Comparison of ENCODE assay signal across 21 cellular contexts in genomic region chr4:82136161-82136801, GRCh38.
DNase-seq lines count a peak whose midpoint lies in the region; ATAC-seq and TF ChIP-seq lines count a peak whose summit lies in the region.
"Had no signal": no experiment of that assay in that cellular context is flagged by ENCODE, and none has a peak within 500 bp of the region (broad histone marks: within the 10 kb centered on the region; RNA-seq: fewer than 3 reads in every experiment).

No MANE protein-coding gene starts in this region.

- peaks cover 58% of the 10 kb centered on the region for H3K4me1 Mint-ChIP-seq in CD4-positive, alpha-beta T cell (ENCODE audit: low read depth)
- peaks cover 10% of the 10 kb centered on the region for H3K4me1 Mint-ChIP-seq in central memory CD8-positive, alpha-beta T cell
- H3K4me1 Mint-ChIP-seq: neural crest cell had no signal

- WGBS in stomach, 5 donors, result 56 to 75% (median 60%) methylated on average over 2 of the region's 2 CpGs

- peak overlapping the region; percentile 55 for H3K27ac ChIP-seq in CD4-positive, alpha-beta T cell (ENCODE audit: low read depth, low read length)
- H3K27ac ChIP-seq in OCI-LY3 (ENCODE audit: low read length) (no peak overlapping the region), stomach (no peak overlapping the region)
- H3K27ac ChIP-seq: HL-60, vagina had no signal

- peak overlapping the region; percentile 36 for H3K4me3 Mint-ChIP-seq in CD4-positive, alpha-beta T cell
- H3K4me3 Mint-ChIP-seq in central memory CD8-positive, alpha-beta T cell, result no peak overlapping the region
- H3K4me3 Mint-ChIP-seq: HFFc6, neural crest cell had no signal

- intact Hi-C loops in CD4-positive, alpha-beta T cell (cut with DNase I, micrococcal nuclease), result loop anchor here in 1 of 2 experiments (5.0 kb wide), 1 partner anchor 76 kb away; no protein-coding TSS in a partner anchor
- intact Hi-C loops in stomach (cut with DNase I; ENCODE audit: low total_unique reads), result no loop called here

- H3K79me2 ChIP-seq in OCI-LY3 (ENCODE audit: low read length), result no peaks in the 10 kb centered on the region

- no peaks in the 10 kb centered on the region for H3K27me3 ChIP-seq in CD4-positive, alpha-beta T cell (ENCODE audit: control insufficient read depth, insufficient read depth, low read length)
- H3K27me3 ChIP-seq in OCI-LY3 (ENCODE audit: low read depth, low read length), result peaks cover 13% of the 10 kb centered on the region; the same call in 1 of the 2 replicates
- H3K27me3 ChIP-seq in stomach, result no peaks in the 10 kb centered on the region
- H3K27me3 ChIP-seq: vagina had no signal

- CTCF ChIA-PET in CD4-positive, alpha-beta T cell (lab: Charles Lee), result no interaction called here

- H3K36me3 Mint-ChIP-seq in CD4-positive, alpha-beta T cell (ENCODE audit: low read depth), result no peaks in the 10 kb centered on the region
- no peaks in the 10 kb centered on the region for H3K36me3 Mint-ChIP-seq in central memory CD8-positive, alpha-beta T cell (ENCODE audit: insufficient read depth)

- no peaks in the 10 kb centered on the region for H3K9me3 ChIP-seq in CD4-positive, alpha-beta T cell (ENCODE audit: control insufficient read depth, low read length)
- H3K9me3 ChIP-seq in OCI-LY3 (ENCODE audit: insufficient read depth, low read length), result no peaks in the 10 kb centered on the region
- no peaks in the 10 kb centered on the region for H3K9me3 ChIP-seq in stomach
- H3K9me3 ChIP-seq: vagina had no signal

- TF ChIP-seq POLR2A in stomach (IDR thresholded peaks at IDR 0.05), result no peak

- peak overlapping the region; percentile 87 for H3K27ac Mint-ChIP-seq in CD4-positive, alpha-beta T cell
- peak overlapping the region; percentile 80 for H3K27ac Mint-ChIP-seq in central memory CD8-positive, alpha-beta T cell (ENCODE audit: low read depth)
- H3K27ac Mint-ChIP-seq: HFFc6 had no signal

- POLR2A ChIA-PET in CD4-positive, alpha-beta T cell (lab: Charles Lee), result interaction anchor here (1.4 kb wide), 1 partner anchor 12 kb away, joined by 5 read pairs; no protein-coding TSS in a partner anchor

- H3K4me2 ChIP-seq in OCI-LY3 (ENCODE audit: low read length), result peak overlapping the region; percentile 26

- H3K4me1 ChIP-seq in OCI-LY3 (ENCODE audit: low read length) (peaks cover 10% of the 10 kb centered on the region), stomach (no peaks in the 10 kb centered on the region)
- H3K4me1 ChIP-seq: vagina had no signal

- H3K36me3 ChIP-seq in OCI-LY3 (replicated peaks; ENCODE audit: low read depth, low read length) (no peaks in the 10 kb centered on the region), stomach (no peaks in the 10 kb centered on the region)
- H3K36me3 ChIP-seq: vagina had no signal

- no peak overlapping the region for H2AFZ ChIP-seq in OCI-LY3 (ENCODE audit: low read depth, low read length)

- peak; percentile 86 for ATAC-seq in CD4-positive, alpha-beta T cell (ENCODE audit: poor library complexity)
- ATAC-seq in GM18867 (IDR thresholded peaks at IDR 0.05; ENCODE audit: unreplicated experiment) (peak; percentile 66), HG03457 (IDR thresholded peaks at IDR 0.05; ENCODE audit: unreplicated experiment) (no peak), HG03196 (IDR thresholded peaks at IDR 0.05; ENCODE audit: unreplicated experiment) (no peak)
- no peak for ATAC-seq in central memory CD8-positive, alpha-beta T cell (replicated peaks; ENCODE audit: extremely low read depth, poor library complexity, severe bottlenecking)
- ATAC-seq: HepG2, sciatic nerve had no signal

- H3K9ac ChIP-seq in OCI-LY3 (ENCODE audit: low read length), result no peak overlapping the region

- peaks cover 3% of the 10 kb centered on the region for H3K9me3 Mint-ChIP-seq in CD4-positive, alpha-beta T cell
- no peaks in the 10 kb centered on the region for H3K9me3 Mint-ChIP-seq in central memory CD8-positive, alpha-beta T cell
- H3K9me3 Mint-ChIP-seq: neural crest cell had no signal

- no peaks in the 10 kb centered on the region for H4K20me1 ChIP-seq in OCI-LY3 (ENCODE audit: insufficient read depth, low read length)

- no peak for TF ChIP-seq CTCF in CD4-positive, alpha-beta T cell (IDR thresholded peaks at IDR 0.05)
- no peak for TF ChIP-seq CTCF in OCI-LY3 (IDR thresholded peaks at IDR 0.05; ENCODE audit: low read depth, low read length)
- TF ChIP-seq CTCF in stomach (IDR thresholded peaks at IDR 0.05), result no peak

- no peak for TF ChIP-seq EP300 in stomach (IDR thresholded peaks at IDR 0.05)

- no peak for DNase-seq in CD4-positive, alpha-beta T cell
- no peak for DNase-seq in central memory CD8-positive, alpha-beta T cell (ENCODE audit: low spot score in 2 of 2)
- DNase-seq in stomach (no peak), inferior parietal cortex (ENCODE audit: extremely low spot score) (no peak)
- DNase-seq: activated CD4-positive, alpha-beta T cell treated with anti-CD3 and anti-CD28 coated beads, Interleukin-2, amount 50 U/mL, for 1 hour; activated naive CD4-positive, alpha-beta T cell treated with Interleukin-2 at 50 U/mL for 16 hours; DMS153; foreskin fibroblast; HFFc6; NCI-H1417; NCI-H524; posterior cingulate gyrus had no signal

- H3K27me3 Mint-ChIP-seq in CD4-positive, alpha-beta T cell, result no peaks in the 10 kb centered on the region
- no peaks in the 10 kb centered on the region for H3K27me3 Mint-ChIP-seq in central memory CD8-positive, alpha-beta T cell

- no peak overlapping the region for H3K4me3 ChIP-seq in OCI-LY3 (ENCODE audit: low read length)
- no peak overlapping the region for H3K4me3 ChIP-seq in stomach
- H3K4me3 ChIP-seq: vagina had no signal

Comparison
In these comparisons a context has a peak if more than half of its experiments do, and no peak if none do; other contexts are left out.
1. ATAC-seq: peak in CD4-positive, alpha-beta T cell (single experiment) and GM18867 (single experiment); none in central memory CD8-positive, alpha-beta T cell (single experiment), HG03457 (single experiment) and HG03196 (single experiment).